In the genomic region with DNA sequence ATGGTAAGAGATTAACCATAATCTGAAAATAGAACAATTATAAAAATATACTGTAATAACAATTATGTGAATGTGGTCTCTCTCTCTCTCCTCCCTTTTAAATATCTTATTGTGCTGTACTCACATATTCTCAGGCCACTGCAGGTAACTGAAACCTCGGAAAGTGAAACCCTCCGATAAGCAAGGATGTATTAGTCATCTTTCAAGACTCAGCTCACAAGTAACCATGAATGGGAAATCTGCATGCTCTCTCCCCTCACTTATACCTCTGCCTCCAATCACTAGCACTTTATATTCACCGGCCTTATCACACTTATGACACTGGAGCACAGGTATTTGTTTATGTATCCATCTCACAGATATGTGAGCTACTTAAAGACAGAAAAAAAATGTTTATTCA, we compare ENCODE assay signal across 14 cellular contexts.
DNase-seq lines count a peak whose midpoint lies in the region; ATAC-seq, FAIRE-seq and TF ChIP-seq lines count a peak whose summit lies in the region.
"Had no signal": no experiment of that assay in that cellular context is flagged by ENCODE, and none has a peak within 500 bp of the region (broad histone marks: within the 10 kb centered on the region; RNA-seq: fewer than 3 reads in every experiment).

No MANE protein-coding gene starts in this region.

- WGBS in pancreas, 2 donors: 41 to 48% methylated on average over 3 of the region's 3 CpGs
- 71% methylated on average over 3 of the region's 3 CpGs for whole genome bisulfite sequencing in mesenchymal stem cell

- H2BK12ac ChIP-seq in mesenchymal stem cell (ENCODE audit: low read length in 2 of 2): no peak overlapping the region

- H3K36me3 ChIP-seq in pancreas (no peaks in the 10 kb centered on the region), mesenchymal stem cell (ENCODE audit: control insufficient read depth in 1 of 2, insufficient read depth in 2 of 2, low read depth in 1 of 2, low read length in 2 of 2) (no peaks in the 10 kb centered on the region)
- H3K36me3 ChIP-seq: adrenal gland had no signal

- H3K9me3 ChIP-seq in pancreas: no peaks in the 10 kb centered on the region
- H3K9me3 ChIP-seq in mesenchymal stem cell (ENCODE audit: control insufficient read depth, low read length): no peaks in the 10 kb centered on the region
- H3K9me3 ChIP-seq: adrenal gland had no signal

- H3K4me1 ChIP-seq in pancreas (no peaks in the 10 kb centered on the region), mesenchymal stem cell (ENCODE audit: control insufficient read depth, insufficient read depth, low read depth, low read length) (no peaks in the 10 kb centered on the region)
- H3K4me1 ChIP-seq: adrenal gland had no signal

- H2AK5ac ChIP-seq in mesenchymal stem cell (ENCODE audit: low read length, severe bottlenecking): no peak overlapping the region

- DNase-seq in ELR (ENCODE audit: low read depth): peak; percentile 28
- DNase-seq in RWPE1 (ENCODE audit: low spot score): peak; percentile 14
- DNase-seq in pancreas: no peak
- no peak for DNase-seq in NCI-H1092 treated with DMSO at 0.1 percent for 48 hours (lab: John Stamatoyannopoulos, UW)
- DNase-seq in dedifferentiated amniotic fluid mesenchymal stem cell (ENCODE audit: extremely low spot score): no peak
- no peak for DNase-seq in mesenchymal stem cell
- DNase-seq: activated CD8-positive, alpha-beta memory T cell treated with anti-CD3 and anti-CD28 coated beads for 24 hours; adrenal gland; NCI-H1092; NCI-H82; SW 1271 had no signal

- H3K4me3 ChIP-seq in pancreas (no peak overlapping the region), mesenchymal stem cell (ENCODE audit: insufficient read depth in 1 of 2, low read depth in 1 of 2, low read length in 2 of 2) (no peak overlapping the region)
- H3K4me3 ChIP-seq: adrenal gland, lung had no signal

- ATAC-seq in GM19395 (IDR thresholded peaks at IDR 0.05; ENCODE audit: unreplicated experiment) (peak; percentile 76), HG02973 (IDR thresholded peaks at IDR 0.05; ENCODE audit: unreplicated experiment) (peak; percentile 75), pancreas (no peak)

- FAIRE-seq in pancreas (lab: Jason Lieb, UNC): no peak

- H2BK5ac ChIP-seq in mesenchymal stem cell (ENCODE audit: low read depth, low read length, poor library complexity, severe bottlenecking): no peak overlapping the region

- POLR2A ChIA-PET in RWPE1 (lab: Yijun Ruan, JAX; ENCODE audit: low non-redundant PET): no interaction called here

- CTCF ChIA-PET in RWPE1 (lab: Yijun Ruan, JAX): interaction anchor here (0.7 to 1.2 kb wide), 2 partner anchors 113 to 149 kb away, joined by 3 read pairs; no protein-coding TSS in a partner anchor

- H3K27me3 ChIP-seq in pancreas: no peaks in the 10 kb centered on the region
- no peaks in the 10 kb centered on the region for H3K27me3 ChIP-seq in mesenchymal stem cell (ENCODE audit: control insufficient read depth in 1 of 2, insufficient read depth in 1 of 2, low read length in 2 of 2)
- H3K27me3 ChIP-seq: adrenal gland had no signal

- H2BK15ac ChIP-seq in mesenchymal stem cell (ENCODE audit: low read depth, poor library complexity, severe bottlenecking): no peak overlapping the region

- H3K23ac ChIP-seq in mesenchymal stem cell (ENCODE audit: low read length in 2 of 2): no peak overlapping the region

- H4K91ac ChIP-seq in mesenchymal stem cell (ENCODE audit: low read length): no peak overlapping the region

- no peak overlapping the region for H4K8ac ChIP-seq in mesenchymal stem cell (ENCODE audit: low read length)

- H3K4me2 ChIP-seq in mesenchymal stem cell (ENCODE audit: low read length, poor library complexity, severe bottlenecking): no peak overlapping the region

- no peak overlapping the region for H3K14ac ChIP-seq in mesenchymal stem cell (ENCODE audit: low read length in 2 of 2)

- intact Hi-C loops in pancreas (cut with DNase I): no loop called here

- no peaks in the 10 kb centered on the region for H3K79me1 ChIP-seq in mesenchymal stem cell (replicated peaks; ENCODE audit: low read length, poor library complexity, severe bottlenecking)

- no peak overlapping the region for H3K4ac ChIP-seq in mesenchymal stem cell (ENCODE audit: low read depth in 1 of 2, low read length in 2 of 2)

- no peak overlapping the region for H3K18ac ChIP-seq in mesenchymal stem cell (ENCODE audit: low read depth in 1 of 2, low read length in 2 of 2)

- H2AFZ ChIP-seq in mesenchymal stem cell (ENCODE audit: low read depth, low read length): no peak overlapping the region

- no peak overlapping the region for H3K27ac ChIP-seq in RWPE1
- no peak overlapping the region for H3K27ac ChIP-seq in pancreas
- H3K27ac ChIP-seq in mesenchymal stem cell (ENCODE audit: low read length, poor library complexity, severe bottlenecking): no peak overlapping the region
- H3K27ac ChIP-seq: adrenal gland had no signal

- no peak overlapping the region for H2BK120ac ChIP-seq in mesenchymal stem cell (ENCODE audit: low read depth, low read length)

- H3K9ac ChIP-seq in mesenchymal stem cell (ENCODE audit: low read length): no peak overlapping the region

- no peak for TF ChIP-seq CTCF in RWPE1 (conservative IDR thresholded peaks at IDR 0.05; ENCODE audit: low read depth)
- TF ChIP-seq CTCF in pancreas (IDR thresholded peaks at IDR 0.05): no peak

Comparison
In these comparisons a context has a peak if more than half of its experiments do, and no peak if none do; other contexts are left out.
1. DNase-seq: peak in ELR (single experiment) and RWPE1 (single experiment); none in pancreas (0 of 6), NCI-H1092 treated with DMSO at 0.1 percent for 48 hours (single experiment), dedifferentiated amniotic fluid mesenchymal stem cell (single experiment) and mesenchymal stem cell (single experiment).
2. ATAC-seq: peak in GM19395 (single experiment) and HG02973 (single experiment); none in pancreas (0 of 4).